In the genomic region with DNA sequence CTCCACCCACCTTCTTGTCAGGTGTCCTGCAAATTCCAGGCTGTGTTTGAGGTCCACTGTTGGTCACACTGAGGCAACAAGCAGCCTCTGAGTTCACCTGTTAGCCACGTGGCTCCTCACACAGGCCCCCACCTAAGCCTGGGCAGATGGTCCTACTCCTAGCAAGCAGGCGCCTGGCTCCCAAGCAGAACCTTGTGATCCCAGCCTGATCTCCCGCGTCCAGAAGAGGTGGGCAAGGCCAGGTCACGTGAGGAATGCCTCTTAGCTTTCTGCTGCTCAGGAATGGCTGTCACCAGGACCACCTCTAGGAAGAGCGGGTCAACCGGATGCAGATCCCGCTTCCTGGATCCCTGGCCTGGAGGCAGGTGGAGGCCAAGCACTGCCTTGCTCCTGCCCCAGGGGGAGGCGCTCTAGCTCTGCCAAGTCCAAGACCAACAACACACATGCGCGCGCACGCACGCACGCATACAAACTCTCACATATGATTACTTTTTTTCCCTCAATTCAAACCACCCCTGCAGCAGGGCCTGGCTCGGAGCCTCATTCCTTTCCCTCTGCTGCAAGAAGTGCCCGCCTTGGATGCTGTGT, we compare ENCODE assay signal across 8 cellular contexts. TPM values are rescaled to one million over a fixed set of nuclear protein-coding genes. Genes with fewer than 3 reads are reported as not detected.
DNase-seq lines count a peak whose midpoint lies in the region; ATAC-seq and TF ChIP-seq lines count a peak whose summit lies in the region.

No MANE protein-coding gene starts in this region.

- H3K9me3 Mint-ChIP-seq in T-helper 1 cell treated with Interleukin-12 subunit alpha and Interleukin-12 subunit beta and Interleukin-4 antibody, amounts not matched to agents 30 μg/mL and 1 μg/mL, for 36 hours = no peaks in the 10 kb centered on the region
- no peaks in the 10 kb centered on the region for H3K9me3 Mint-ChIP-seq in activated naive CD8-positive, alpha-beta T cell treated with anti-CD3 and anti-CD28 coated beads for 36 hours

- no peak overlapping the region for H3K9ac ChIP-seq in duodenal mucosa (ENCODE audit: low read depth in 1 of 2, low read length in 2 of 2)

- no peaks in the 10 kb centered on the region for H3K27me3 Mint-ChIP-seq in T-helper 1 cell treated with Interleukin-12 subunit alpha and Interleukin-12 subunit beta and Interleukin-4 antibody, amounts not matched to agents 30 μg/mL and 1 μg/mL, for 36 hours (ENCODE audit: low read depth)
- peaks cover 15% of the 10 kb centered on the region for H3K27me3 Mint-ChIP-seq in activated naive CD8-positive, alpha-beta T cell treated with anti-CD3 and anti-CD28 coated beads for 36 hours

- H3K27ac ChIP-seq in duodenal mucosa (ENCODE audit: low read depth, low read length) = peak overlapping the region; percentile 46

- peaks cover 0 to 10% of the 10 kb centered on the region in 2 donors for H3K36me3 ChIP-seq in duodenal mucosa (ENCODE audit: control insufficient read depth in 1 of 2, insufficient read depth in 2 of 2, low read length in 2 of 2)

- no peaks in the 10 kb centered on the region for H3K27me3 ChIP-seq in duodenal mucosa (ENCODE audit: control insufficient read depth in 1 of 2, insufficient read depth in 2 of 2, low read length in 2 of 2)

- H3K4me3 ChIP-seq in duodenal mucosa (ENCODE audit: low read depth in 1 of 2, low read length in 2 of 2) (no peak overlapping the region), retinal pigment epithelial cell (ENCODE audit: low read length) (no peak overlapping the region)

- peaks cover 63 to 76% of the 10 kb centered on the region in 2 donors for H3K4me1 ChIP-seq in duodenal mucosa (ENCODE audit: control insufficient read depth in 1 of 2, insufficient read depth in 2 of 2, low read length in 2 of 2)

- no peaks in the 10 kb centered on the region for H3K9me3 ChIP-seq in duodenal mucosa (ENCODE audit: control insufficient read depth in 1 of 2, low read length in 2 of 2)

- no peak for ATAC-seq in HG02870 (IDR thresholded peaks at IDR 0.05; ENCODE audit: unreplicated experiment)

- no peak overlapping the region for H3K4me3 Mint-ChIP-seq in T-helper 1 cell treated with Interleukin-12 subunit alpha and Interleukin-12 subunit beta and Interleukin-4 antibody, amounts not matched to agents 30 μg/mL and 1 μg/mL, for 36 hours
- no peak overlapping the region for H3K4me3 Mint-ChIP-seq in activated naive CD8-positive, alpha-beta T cell treated with anti-CD3 and anti-CD28 coated beads for 36 hours

- peak; percentile 45 for TF ChIP-seq CTCF in retinal pigment epithelial cell (conservative IDR thresholded peaks at IDR 0.05; ENCODE audit: low read depth, low read length)

- peak overlapping the region; percentile 26 for H3K27ac Mint-ChIP-seq in T-helper 1 cell treated with Interleukin-12 subunit alpha and Interleukin-12 subunit beta and Interleukin-4 antibody, amounts not matched to agents 30 μg/mL and 1 μg/mL, for 36 hours
- no peak overlapping the region for H3K27ac Mint-ChIP-seq in activated naive CD8-positive, alpha-beta T cell treated with anti-CD3 and anti-CD28 coated beads for 36 hours

- DNase-seq in T-helper 1 cell (no peak), NCI-H2171 (lab: John Stamatoyannopoulos, UW) (peak; percentile 43), retinal pigment epithelial cell (ENCODE audit: low read depth) (no peak), pons (ENCODE audit: low spot score) (no peak)
- no peak for DNase-seq in activated naive CD8-positive, alpha-beta T cell treated with anti-CD3 and anti-CD28 coated beads for 36 hours

- H3K4me1 Mint-ChIP-seq in T-helper 1 cell treated with Interleukin-12 subunit alpha and Interleukin-12 subunit beta and Interleukin-4 antibody, amounts not matched to agents 30 μg/mL and 1 μg/mL, for 36 hours (ENCODE audit: low read depth) = peaks cover 42% of the 10 kb centered on the region
- peaks cover 18% of the 10 kb centered on the region for H3K4me1 Mint-ChIP-seq in activated naive CD8-positive, alpha-beta T cell treated with anti-CD3 and anti-CD28 coated beads for 36 hours

- H3K36me3 Mint-ChIP-seq in T-helper 1 cell treated with Interleukin-12 subunit alpha and Interleukin-12 subunit beta and Interleukin-4 antibody, amounts not matched to agents 30 μg/mL and 1 μg/mL, for 36 hours (ENCODE audit: low read depth) = peaks cover 8% of the 10 kb centered on the region
- H3K36me3 Mint-ChIP-seq in activated naive CD8-positive, alpha-beta T cell treated with anti-CD3 and anti-CD28 coated beads for 36 hours = no peaks in the 10 kb centered on the region

RNA-seq across cellular contexts. Expression of a gene that starts 9.5 kb away (rescaled TPM):
- 1 to 10 TPM; 1.1 to 2.2 TPM for total RNA-seq in activated naive CD8-positive, alpha-beta T cell treated with anti-CD3 and anti-CD28 coated beads for 36 hours

RNA-seq across cellular contexts. Expression of a gene that starts 40.2 kb away (rescaled TPM):
- total RNA-seq in activated naive CD8-positive, alpha-beta T cell treated with anti-CD3 and anti-CD28 coated beads for 36 hours = not detected
